In the genomic region with DNA sequence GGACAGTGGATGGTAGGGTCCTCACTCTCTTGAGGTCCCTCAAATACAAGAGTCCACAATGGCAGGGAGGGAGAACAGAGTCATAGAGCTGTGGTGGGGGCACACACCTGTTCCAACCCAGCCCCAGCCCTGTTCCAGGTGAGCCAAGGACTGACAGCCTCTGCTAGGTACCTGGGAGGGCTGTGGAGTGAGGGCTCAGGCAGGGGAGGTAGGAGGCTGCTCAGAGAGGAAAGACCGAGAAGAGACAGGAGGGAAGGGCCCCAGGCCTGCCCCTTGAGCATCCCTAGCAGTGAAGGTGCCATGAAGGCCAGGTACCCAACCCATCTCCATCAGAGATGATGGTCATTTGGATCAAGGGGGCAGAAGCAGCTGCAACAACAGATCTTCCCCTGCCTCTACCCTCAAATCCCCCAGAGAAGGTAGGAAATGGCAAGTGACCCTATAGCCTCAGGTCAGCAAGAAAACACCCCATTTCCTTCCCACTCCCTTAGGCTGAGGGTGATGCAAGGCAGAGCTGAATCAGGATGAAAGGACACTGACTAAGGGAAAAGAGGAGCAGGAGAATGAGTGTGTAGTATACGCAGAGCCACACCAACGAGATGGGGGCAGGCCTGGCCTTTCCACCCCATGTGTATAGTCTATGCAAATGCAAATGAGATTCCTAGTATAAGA, we compare ENCODE assay signal across 19 cellular contexts. TPM values are rescaled to one million over a fixed set of nuclear protein-coding genes. Genes with fewer than 3 reads are reported as not detected.
DNase-seq lines count a peak whose midpoint lies in the region; ATAC-seq and TF ChIP-seq lines count a peak whose summit lies in the region.
"Had no signal": no experiment of that assay in that cellular context is flagged by ENCODE, and none has a peak within 500 bp of the region (broad histone marks: within the 10 kb centered on the region; RNA-seq: fewer than 3 reads in every experiment).

No MANE protein-coding gene starts in this region.

- H3K4me3 Mint-ChIP-seq in activated naive CD8-positive, alpha-beta T cell treated with anti-CD3 and anti-CD28 coated beads, Interleukin-2, amount 50 U/mL, for 24 hours: no peak overlapping the region
- no peak overlapping the region for H3K4me3 Mint-ChIP-seq in activated naive CD8-positive, alpha-beta T cell treated with anti-CD3 and anti-CD28 coated beads for 36 hours
- no peak overlapping the region for H3K4me3 Mint-ChIP-seq in nephron progenitor cell
- H3K4me3 Mint-ChIP-seq: CD4-positive, alpha-beta T cell; GM23338 had no signal

- no peaks in the 10 kb centered on the region for H3K27me3 ChIP-seq in esophagus squamous epithelium
- H3K27me3 ChIP-seq: BE2C had no signal

- H3K4me3 ChIP-seq in GM12865 (ENCODE audit: low read depth, low read length) (no peak overlapping the region), esophagus squamous epithelium (no peak overlapping the region)
- H3K4me3 ChIP-seq: GM23338, MG63 had no signal

- no peaks in the 10 kb centered on the region for H3K36me3 Mint-ChIP-seq in activated naive CD8-positive, alpha-beta T cell treated with anti-CD3 and anti-CD28 coated beads, Interleukin-2, amount 50 U/mL, for 24 hours (ENCODE audit: low read depth)
- H3K36me3 Mint-ChIP-seq in activated naive CD8-positive, alpha-beta T cell treated with anti-CD3 and anti-CD28 coated beads for 36 hours: no peaks in the 10 kb centered on the region
- H3K36me3 Mint-ChIP-seq in nephron progenitor cell (ENCODE audit: low read depth): no peaks in the 10 kb centered on the region

- H3K27me3 Mint-ChIP-seq in activated naive CD8-positive, alpha-beta T cell treated with anti-CD3 and anti-CD28 coated beads, Interleukin-2, amount 50 U/mL, for 24 hours: peaks cover 3% of the 10 kb centered on the region
- H3K27me3 Mint-ChIP-seq in activated naive CD8-positive, alpha-beta T cell treated with anti-CD3 and anti-CD28 coated beads for 36 hours: no peaks in the 10 kb centered on the region
- peaks cover 4% of the 10 kb centered on the region for H3K27me3 Mint-ChIP-seq in nephron progenitor cell (ENCODE audit: low read depth, poor library complexity)

- H3K9me3 ChIP-seq in esophagus squamous epithelium: no peaks in the 10 kb centered on the region
- H3K9me3 ChIP-seq: BE2C, MG63 had no signal

- ATAC-seq in activated naive CD8-positive, alpha-beta T cell treated with anti-CD3 and anti-CD28 coated beads, Interleukin-2, amount 50 U/mL, for 24 hours: peak; percentile 29
- ATAC-seq in GM19452 (IDR thresholded peaks at IDR 0.05; ENCODE audit: unreplicated experiment): no peak
- ATAC-seq: GM23338, PC-3 had no signal

- no peak overlapping the region for H3K27ac ChIP-seq in esophagus squamous epithelium

- no peak overlapping the region for H3K27ac Mint-ChIP-seq in activated naive CD8-positive, alpha-beta T cell treated with anti-CD3 and anti-CD28 coated beads, Interleukin-2, amount 50 U/mL, for 24 hours
- H3K27ac Mint-ChIP-seq in activated naive CD8-positive, alpha-beta T cell treated with anti-CD3 and anti-CD28 coated beads for 36 hours: no peak overlapping the region
- H3K27ac Mint-ChIP-seq in nephron progenitor cell: peak overlapping the region; percentile 49
- H3K27ac Mint-ChIP-seq: CD4-positive, alpha-beta T cell; GM23338 had no signal

- DNase-seq in activated naive CD8-positive, alpha-beta T cell treated with anti-CD3 and anti-CD28 coated beads, Interleukin-2, amount 50 U/mL, for 24 hours: no peak
- no peak for DNase-seq in activated naive CD8-positive, alpha-beta T cell treated with anti-CD3 and anti-CD28 coated beads for 36 hours
- DNase-seq in GM12865 (ENCODE audit: low read depth) (peak; percentile 25), amniotic epithelial cell (ENCODE audit: low read depth) (peak; percentile 7), nephron progenitor cell (no peak), esophagus squamous epithelium (lab: John Stamatoyannopoulos, UW) (no peak), UCSD-AML1 (lab: John Stamatoyannopoulos, UW; ENCODE audit: unreplicated experiment) (no peak)
- DNase-seq: 8988T; BE2C; CD4-positive, alpha-beta T cell; MG63; NCI-H1092; NCI-H146; NCI-H2081 treated with DMSO at 0.1 percent for 48 hours; NCI-H510A; NCI-H774; PC-3 had no signal

- H3K4me1 ChIP-seq in esophagus squamous epithelium: peaks cover 0 to 19% (median 4%) of the 10 kb centered on the region in 3 donors
- H3K4me1 ChIP-seq: BE2C had no signal

- intact Hi-C loops in esophagus squamous epithelium (cut with DNase I): no loop called here

- WGBS in esophagus squamous epithelium, 2 donors: 55 to 84% methylated on average over 3 of the region's 3 CpGs

- no peaks in the 10 kb centered on the region for H3K36me3 ChIP-seq in esophagus squamous epithelium
- H3K36me3 ChIP-seq: BE2C, MG63 had no signal

- H3K4me1 Mint-ChIP-seq in activated naive CD8-positive, alpha-beta T cell treated with anti-CD3 and anti-CD28 coated beads, Interleukin-2, amount 50 U/mL, for 24 hours: no peaks in the 10 kb centered on the region
- H3K4me1 Mint-ChIP-seq in activated naive CD8-positive, alpha-beta T cell treated with anti-CD3 and anti-CD28 coated beads for 36 hours: peaks cover 2% of the 10 kb centered on the region
- peaks cover 24% of the 10 kb centered on the region for H3K4me1 Mint-ChIP-seq in nephron progenitor cell

- TF ChIP-seq CTCF in GM12865 (IDR thresholded peaks at IDR 0.05; ENCODE audit: insufficient read depth, low read depth, low read length, missing control alignments): no peak
- no peak for TF ChIP-seq CTCF in nephron progenitor cell (IDR thresholded peaks at IDR 0.05)
- no peak for TF ChIP-seq CTCF in esophagus squamous epithelium (IDR thresholded peaks at IDR 0.05)

- H3K9me3 Mint-ChIP-seq in activated naive CD8-positive, alpha-beta T cell treated with anti-CD3 and anti-CD28 coated beads, Interleukin-2, amount 50 U/mL, for 24 hours: no peaks in the 10 kb centered on the region
- H3K9me3 Mint-ChIP-seq in activated naive CD8-positive, alpha-beta T cell treated with anti-CD3 and anti-CD28 coated beads for 36 hours: no peaks in the 10 kb centered on the region
- H3K9me3 Mint-ChIP-seq in nephron progenitor cell: no peaks in the 10 kb centered on the region
- H3K9me3 Mint-ChIP-seq: CD4-positive, alpha-beta T cell; GM23338 had no signal

- TF ChIP-seq POLR2A in esophagus squamous epithelium (IDR thresholded peaks at IDR 0.05): no peak

RNA-seq across cellular contexts. Expression of a gene that starts 28.6 kb away (rescaled TPM):
- total RNA-seq in activated naive CD8-positive, alpha-beta T cell treated with anti-CD3 and anti-CD28 coated beads for 36 hours: not detected
- 1 to 10 TPM in 2 of 4 donors, under 1 TPM in 2; 0.30 to 2.3 (median 0.94) TPM for total RNA-seq in esophagus squamous epithelium
- total RNA-seq: CD4-positive, alpha-beta T cell; GM23338; PC-3 had no signal

RNA-seq across cellular contexts. Expression of a gene that starts 31.7 kb away (rescaled TPM):
- total RNA-seq in activated naive CD8-positive, alpha-beta T cell treated with anti-CD3 and anti-CD28 coated beads for 36 hours: 1 to 10 TPM; 5.2 to 6.5 TPM
- total RNA-seq in esophagus squamous epithelium: 1 to 10 TPM in 1 of 4 donors, under 1 TPM in 3; 0.18 to 3.6 (median 0.54) TPM

RNA-seq across cellular contexts. Expression of a gene that starts 42.7 kb away (rescaled TPM):
- 1 to 10 TPM in 1 of 2 experiments, under 1 TPM in 1; 0.80 to 1.1 TPM for total RNA-seq in activated naive CD8-positive, alpha-beta T cell treated with anti-CD3 and anti-CD28 coated beads for 36 hours
- total RNA-seq in esophagus squamous epithelium: 10 to 100 TPM in 1 of 4 donors, 1 to 10 TPM in 3; 5.9 to 15.8 (median 9.0) TPM

Comparison
In these comparisons a context has a peak if more than half of its experiments do, and no peak if none do; other contexts are left out.
1. DNase-seq: peak in GM12865 (single experiment) and amniotic epithelial cell (single experiment); none in activated naive CD8-positive, alpha-beta T cell treated with anti-CD3 and anti-CD28 coated beads, Interleukin-2, amount 50 U/mL, for 24 hours (single experiment), activated naive CD8-positive, alpha-beta T cell treated with anti-CD3 and anti-CD28 coated beads for 36 hours (single experiment), nephron progenitor cell (single experiment), esophagus squamous epithelium (single experiment) and UCSD-AML1 (single experiment).